Comparison of ENCODE assay signal across 13 cellular contexts in the genomic region with DNA sequence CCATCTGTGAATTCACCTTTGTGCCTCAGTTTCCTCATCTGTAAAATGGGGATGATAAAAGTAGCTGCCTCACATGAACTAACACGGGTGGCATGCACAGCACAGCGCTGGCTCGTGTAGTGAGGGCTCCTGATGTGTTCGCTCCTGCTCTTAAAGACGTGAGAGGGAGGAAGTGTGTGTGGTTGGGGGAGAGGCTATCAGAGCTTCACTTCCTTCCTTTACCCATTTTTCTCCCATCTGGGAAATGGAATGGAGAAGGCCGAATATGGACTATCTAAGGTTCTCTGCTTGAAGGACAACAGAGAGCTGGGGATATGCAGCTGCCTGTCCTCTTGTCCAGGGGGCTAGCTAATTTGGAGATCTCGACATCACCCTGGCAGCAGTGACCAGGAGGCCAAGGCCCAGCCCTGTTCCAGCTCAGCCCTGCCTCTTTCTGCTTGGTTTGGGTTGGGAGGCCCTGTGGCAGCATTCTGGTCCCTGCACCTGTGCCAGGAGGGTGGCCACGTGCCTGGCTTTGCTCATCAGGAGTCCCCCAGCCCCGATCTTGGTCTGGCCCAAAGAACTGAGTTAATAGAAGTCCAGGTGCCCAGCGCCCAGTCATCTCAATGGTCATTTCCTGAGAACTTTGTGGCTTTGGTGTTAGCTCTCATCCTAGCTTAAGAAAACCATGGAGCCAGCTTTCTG. TPM values are rescaled to one million over a fixed set of nuclear protein-coding genes. Genes with fewer than 3 reads are reported as not detected.
"Had no signal": no experiment of that assay in that cellular context is flagged by ENCODE, and none has a peak within 500 bp of the region (broad histone marks: within the 10 kb centered on the region; RNA-seq: fewer than 3 reads in every experiment).

No MANE protein-coding gene starts in this region.

- H3K4me1 Mint-ChIP-seq: activated naive CD4-positive, alpha-beta T cell treated with anti-CD3 and anti-CD28 coated beads, Interleukin-2, amount 50 U/mL, for 24 hours had no signal

- H3K36me3 Mint-ChIP-seq: activated naive CD4-positive, alpha-beta T cell treated with anti-CD3 and anti-CD28 coated beads, Interleukin-2, amount 50 U/mL, for 24 hours; brain had no signal

- H3K27ac Mint-ChIP-seq: activated naive CD4-positive, alpha-beta T cell treated with anti-CD3 and anti-CD28 coated beads, Interleukin-2, amount 50 U/mL, for 24 hours had no signal

- DNase-seq: activated T-cell treated with anti-CD3 and anti-CD28 coated beads for 4 hours, islet precursor cell, midbrain, spleen, stomach, testis had no signal

- ATAC-seq: esophagus mucosa, sciatic nerve had no signal

- H3K4me3 Mint-ChIP-seq: activated naive CD4-positive, alpha-beta T cell treated with anti-CD3 and anti-CD28 coated beads, Interleukin-2, amount 50 U/mL, for 24 hours; brain; central memory CD8-positive, alpha-beta T cell had no signal

- H3K9me3 Mint-ChIP-seq: activated naive CD4-positive, alpha-beta T cell treated with anti-CD3 and anti-CD28 coated beads, Interleukin-2, amount 50 U/mL, for 24 hours; brain; central memory CD8-positive, alpha-beta T cell had no signal

RNA-seq across cellular contexts. Expression of a gene that starts 44.5 kb away (rescaled TPM):
- total RNA-seq: myocyte, pulmonary artery endothelial cell had no signal
